In the genomic region with DNA sequence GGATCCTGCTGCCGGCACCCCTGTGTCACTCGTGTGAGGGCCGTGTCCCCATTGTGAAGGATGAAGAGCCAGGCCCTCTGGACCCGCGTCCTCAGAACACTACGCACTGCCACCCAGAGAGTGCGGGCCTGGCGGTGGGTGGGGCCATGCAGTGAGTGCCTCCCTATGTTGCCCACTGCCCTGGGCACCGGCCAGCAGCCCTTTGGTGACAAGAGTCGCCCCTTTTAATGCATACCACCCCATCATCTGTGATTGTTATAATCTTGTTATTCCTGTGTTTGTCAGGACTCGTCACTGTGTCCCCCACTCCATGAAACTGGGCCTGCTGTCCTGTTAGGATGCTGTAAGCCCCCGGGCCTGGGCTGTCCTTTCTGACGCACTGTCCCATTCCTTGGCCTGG, we compare ENCODE assay signal across 6 cellular contexts. TPM values are rescaled to one million over a fixed set of nuclear protein-coding genes. Genes with fewer than 3 reads are reported as not detected.
"Had no signal": no experiment of that assay in that cellular context is flagged by ENCODE, and none has a peak within 500 bp of the region (broad histone marks: within the 10 kb centered on the region; RNA-seq: fewer than 3 reads in every experiment).

No MANE protein-coding gene starts in this region.

RNA-seq across cellular contexts. Expression of a gene that starts 9.3 kb away (rescaled TPM):
- total RNA-seq: M059J, PC-3, Right ventricle myocardium superior, SJSA1 had no signal
- polyA plus RNA-seq: SK-N-SH had no signal

RNA-seq across cellular contexts. Expression of a gene that starts 59.9 kb away (rescaled TPM):
- total RNA-seq: M059J, PC-3, Peyer's patch, SJSA1 had no signal
- polyA plus RNA-seq: SK-N-SH had no signal
